ENCODE assay signal across 18 cellular contexts in genomic region chr18:49910986-49911385, GRCh38.
DNase-seq lines count a peak whose midpoint lies in the region; ATAC-seq and TF ChIP-seq lines count a peak whose summit lies in the region.
"Had no signal": no experiment of that assay in that cellular context is flagged by ENCODE, and none has a peak within 500 bp of the region (broad histone marks: within the 10 kb centered on the region; RNA-seq: fewer than 3 reads in every experiment).

No MANE protein-coding gene starts in this region.

- H3K79me2 ChIP-seq in hepatocyte = no peaks in the 10 kb centered on the region

- H4K20me1 ChIP-seq in hepatocyte (ENCODE audit: insufficient read depth, poor library complexity, severe bottlenecking) = no peaks in the 10 kb centered on the region

- H3K27ac ChIP-seq in hepatocyte = peak overlapping the region; percentile 43

- H3K4me1 ChIP-seq in hepatocyte (ENCODE audit: insufficient read depth) = peaks cover 10% of the 10 kb centered on the region
- H3K4me1 ChIP-seq: BE2C had no signal

- H2AFZ ChIP-seq in hepatocyte = no peak overlapping the region

- no peaks in the 10 kb centered on the region for H3K27me3 ChIP-seq in hepatocyte
- H3K27me3 ChIP-seq: BE2C had no signal

- no peak overlapping the region for H3K4me2 ChIP-seq in hepatocyte
- H3K4me2 ChIP-seq: SK-N-SH had no signal

- H3K9me3 ChIP-seq in hepatocyte (ENCODE audit: low read depth) = no peaks in the 10 kb centered on the region
- H3K9me3 ChIP-seq: BE2C, SK-N-SH had no signal

- no peak overlapping the region for H3K4me3 ChIP-seq in hepatocyte

- 64% methylated on average over 2 of the region's 2 CpGs for WGBS in hepatocyte (ENCODE audit: low lambda C conversion rate, missing lambda C conversion rate)

- ATAC-seq in omental fat pad (ENCODE audit: low FRiP score) = no peak
- no peak for ATAC-seq in GM19351 (IDR thresholded peaks at IDR 0.05; ENCODE audit: unreplicated experiment)
- no peak for ATAC-seq in HG03097 (IDR thresholded peaks at IDR 0.05; ENCODE audit: low FRiP score, unreplicated experiment)
- ATAC-seq: PC-3 had no signal

- no peaks in the 10 kb centered on the region for H3K36me3 ChIP-seq in hepatocyte (replicated peaks; ENCODE audit: insufficient read depth, low read depth)
- H3K36me3 ChIP-seq: BE2C had no signal

- DNase-seq in NCI-H146 (lab: John Stamatoyannopoulos, UW) (peak; percentile 43), NCI-H146 treated with DMSO at 0.1 percent for 48 hours (lab: John Stamatoyannopoulos, UW; ENCODE audit: unreplicated experiment) (no peak), COLO668 (lab: John Stamatoyannopoulos, UW; ENCODE audit: unreplicated experiment) (peak; percentile 14), HuH-7 (ENCODE audit: low spot score) (peak; percentile 37), hepatocyte (ENCODE audit: low spot score) (peak; percentile 17), omental fat pad (ENCODE audit: low spot score) (no peak)
- DNase-seq: BE2C; CD4-positive, alpha-beta T cell; H7; MM.1S; NCI-H1694 treated with DMSO at 0.1 percent for 48 hours; NCI-H446; PC-3; RPMI8226; SHP77 treated with DMSO at 0.1 percent for 48 hours; SK-N-SH had no signal

- no peaks in the 10 kb centered on the region for H3K9me2 ChIP-seq in hepatocyte (replicated peaks; ENCODE audit: insufficient read depth)
- H3K9me2 ChIP-seq: SK-N-SH had no signal

- TF ChIP-seq CTCF in hepatocyte (IDR thresholded peaks at IDR 0.05; ENCODE audit: poor library complexity) (no peak), omental fat pad (IDR thresholded peaks at IDR 0.05) (no peak)

Comparison
In these comparisons a context has a peak if more than half of its experiments do, and no peak if none do; other contexts are left out.
1. DNase-seq: peak in NCI-H146 (single experiment), COLO668 (single experiment), HuH-7 (single experiment) and hepatocyte (single experiment); none in NCI-H146 treated with DMSO at 0.1 percent for 48 hours (single experiment) and omental fat pad (single experiment).